ENCODE assay signal across 16 cellular contexts in the genomic region with DNA sequence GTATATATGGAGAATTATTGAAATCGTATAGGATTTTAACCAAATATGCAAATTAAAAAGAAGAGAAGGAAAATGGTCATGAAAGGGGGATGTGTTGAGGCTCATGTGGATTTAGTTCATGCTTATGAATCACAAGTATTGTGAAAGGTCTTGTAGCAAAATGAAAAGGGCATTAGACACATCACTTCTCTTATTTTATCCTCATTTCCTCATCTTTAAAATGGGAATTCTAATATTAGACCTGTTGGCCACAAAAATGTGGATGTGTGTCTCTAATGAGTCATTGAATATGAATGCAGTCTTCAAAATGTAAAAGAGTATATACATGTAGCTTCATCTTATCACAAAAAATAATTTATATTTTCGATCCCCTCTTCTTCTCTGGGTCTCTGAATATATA. TPM values are rescaled to one million over a fixed set of nuclear protein-coding genes. Genes with fewer than 3 reads are reported as not detected.
DNase-seq lines count a peak whose midpoint lies in the region; ATAC-seq, FAIRE-seq and TF ChIP-seq lines count a peak whose summit lies in the region.
"Had no signal": no experiment of that assay in that cellular context is flagged by ENCODE, and none has a peak within 500 bp of the region (broad histone marks: within the 10 kb centered on the region; RNA-seq: fewer than 3 reads in every experiment).

No MANE protein-coding gene starts in this region.

- intact Hi-C loops in IMR-90 (cut with micrococcal nuclease) (no loop called here), natural killer cell (cut with micrococcal nuclease) (no loop called here)

- TF ChIP-seq CTCF in A549 (IDR thresholded peaks at IDR 0.05), result no peak
- no peak for TF ChIP-seq CTCF in IMR-90 (conservative IDR thresholded peaks at IDR 0.05; ENCODE audit: low read depth, low read length)
- TF ChIP-seq CTCF in foreskin fibroblast (IDR thresholded peaks at IDR 0.05; ENCODE audit: low read depth, low read length), result no peak
- TF ChIP-seq CTCF in natural killer cell (IDR thresholded peaks at IDR 0.05), result no peak

- TF ChIP-seq POLR2A in A549 (IDR thresholded peaks at IDR 0.05; ENCODE audit: low read length), result no peak
- no peak for TF ChIP-seq POLR2A in IMR-90 (IDR thresholded peaks at IDR 0.05; ENCODE audit: low read depth, low read length)

- CTCF ChIA-PET in A549 (lab: Yijun Ruan, JAX), result no interaction called here
- CTCF ChIA-PET in IMR-90 (lab: Yijun Ruan, JAX), result interaction anchor here (0.6 kb wide), 1 partner anchor 984 kb away, joined by 3 read pairs; no protein-coding TSS in a partner anchor

- H3K4me3 ChIP-seq in A549, result no peak overlapping the region
- no peak overlapping the region for H3K4me3 ChIP-seq in IMR-90 (ENCODE audit: insufficient read depth, low read depth, low read length)
- H3K4me3 ChIP-seq in foreskin fibroblast (ENCODE audit: low read depth in 1 of 2, low read length in 2 of 2), result no peak overlapping the region

- no peaks in the 10 kb centered on the region for H3K36me3 ChIP-seq in IMR-90 (ENCODE audit: control insufficient read depth, insufficient read depth, low read length)

- no peak overlapping the region for H2AK9ac ChIP-seq in IMR-90 (replicated peaks; ENCODE audit: low read depth, low read length, poor library complexity)

- no peak for TF ChIP-seq EP300 in A549 (IDR thresholded peaks at IDR 0.05)

- ATAC-seq in A549, result no peak
- ATAC-seq in IMR-90 (ENCODE audit: low read depth), result no peak
- no peak for ATAC-seq in GM19324 (IDR thresholded peaks at IDR 0.05; ENCODE audit: low FRiP score, unreplicated experiment)
- no peak for ATAC-seq in natural killer cell

- H3K4me1 Mint-ChIP-seq in natural killer cell, result no peaks in the 10 kb centered on the region

- H4K8ac ChIP-seq in IMR-90 (ENCODE audit: low read depth in 2 of 2, low read length in 2 of 2), result no peak overlapping the region

- no peak for DNase-seq in A549 (ENCODE audit: low read depth in 1 of 2, low spot score in 1 of 2)
- peak; percentile 77 for DNase-seq in IMR-90
- DNase-seq in SK-MEL-5 (ENCODE audit: low read depth, low spot score), result peak; percentile 7
- DNase-seq in foreskin fibroblast, result peak; percentile 54 to 70
- DNase-seq in cerebellum (ENCODE audit: low spot score), result no peak
- no peak for DNase-seq in natural killer cell
- no peak for DNase-seq in activated CD4-positive, CD25-positive, alpha-beta regulatory T cell (lab: John Stamatoyannopoulos, UW)
- DNase-seq: ACHN; activated CD4-positive, alpha-beta T cell treated with anti-CD3 and anti-CD28 coated beads for 4 hours; H9; Karpas-422; NCI-H2081 treated with DMSO at 0.1 percent for 48 hours; stimulated activated CD4-positive, alpha-beta T cell treated with anti-CD3 and anti-CD28 coated beads, Interleukin-12 subunit alpha, Interleukin-12 subunit beta, amount 100 ng/mL, for 4 hours had no signal

- no peak for TF ChIP-seq RAD21 in A549 (conservative IDR thresholded peaks at IDR 0.05 in 1 of 2, IDR thresholded peaks at IDR 0.05 in 1 of 2)
- no peak for TF ChIP-seq RAD21 in IMR-90 (IDR thresholded peaks at IDR 0.05; ENCODE audit: low read length)

- no peak overlapping the region for H4K5ac ChIP-seq in IMR-90 (ENCODE audit: low read depth, low read length)

- H3K18ac ChIP-seq in IMR-90 (ENCODE audit: low read depth, low read length), result no peak overlapping the region

- H2BK120ac ChIP-seq in IMR-90 (ENCODE audit: low read depth, low read length), result no peak overlapping the region

- H3K4me3 Mint-ChIP-seq in natural killer cell, result no peak overlapping the region
- H3K4me3 Mint-ChIP-seq: H9 had no signal

- no peak overlapping the region for H4K91ac ChIP-seq in IMR-90 (ENCODE audit: insufficient read depth, low read depth, low read length)

- H3K9ac ChIP-seq in IMR-90 (ENCODE audit: low read depth, low read length), result no peak overlapping the region
- H3K9ac ChIP-seq: parathyroid adenoma had no signal

- H3K27ac ChIP-seq in A549 (no peak overlapping the region), IMR-90 (ENCODE audit: insufficient read depth, low read length) (no peak overlapping the region)
- H3K27ac ChIP-seq: parathyroid adenoma had no signal

- H3K23ac ChIP-seq in IMR-90 (ENCODE audit: low read depth, low read length), result no peak overlapping the region

- H4K20me1 ChIP-seq in IMR-90 (ENCODE audit: insufficient read depth, low read length), result no peaks in the 10 kb centered on the region

- no TSS peak for BruUV-seq in IMR-90 (replicated peaks; lab: Mats Ljungman, UMichigan)

- H2AK5ac ChIP-seq in IMR-90 (ENCODE audit: low read depth, low read length), result no peak overlapping the region

- H3K9me1 ChIP-seq in IMR-90 (ENCODE audit: insufficient read depth, low read length), result peaks cover 8% of the 10 kb centered on the region; the same call in 1 of the 2 replicates

- no peaks in the 10 kb centered on the region for H3K9me3 Mint-ChIP-seq in natural killer cell
- H3K9me3 Mint-ChIP-seq: H9 had no signal

- no peak overlapping the region for H3K56ac ChIP-seq in IMR-90 (ENCODE audit: extremely low read depth, insufficient read depth, low read length)

- peaks cover 10% of the 10 kb centered on the region for H3K36me3 Mint-ChIP-seq in natural killer cell

- in situ Hi-C loops in IMR-90 (cut with MboI; ENCODE audit: low sequenced_read_pairs) (loop anchor here (25.0 kb wide), 1 partner anchor 440 kb away; no protein-coding TSS in a partner anchor), SK-MEL-5 (cut with HindIII; ENCODE audit: low pct_unique_long_range_greater_than_20kb, low sequenced_read_pairs) (no loop called here)

- H3K27me3 ChIP-seq in IMR-90 (ENCODE audit: control insufficient read depth, insufficient read depth, low read length), result no peaks in the 10 kb centered on the region

- peaks cover 32 to 69% of the 10 kb centered on the region in 2 donors for H3K27me3 Mint-ChIP-seq in natural killer cell (ENCODE audit: low read depth in 2 of 2)

- H3K9me3 ChIP-seq in A549 (no peaks in the 10 kb centered on the region), IMR-90 (ENCODE audit: control insufficient read depth, insufficient read depth, low read length) (no peaks in the 10 kb centered on the region)

- peak overlapping the region; percentile 15 for H2BK5ac ChIP-seq in IMR-90 (ENCODE audit: low read depth, low read length, poor library complexity, severe bottlenecking)

- H3K4me2 ChIP-seq in A549 (no peak overlapping the region), IMR-90 (ENCODE audit: low read depth, low read length) (no peak overlapping the region)

- no peak for FAIRE-seq in A549 (lab: Jason Lieb, UNC)
- FAIRE-seq: D721Med had no signal

- no peak overlapping the region for H3K27ac Mint-ChIP-seq in natural killer cell
- H3K27ac Mint-ChIP-seq: H9 had no signal

- H3K4ac ChIP-seq in IMR-90 (ENCODE audit: low read depth, low read length), result no peak overlapping the region

- H3K79me1 ChIP-seq in IMR-90 (ENCODE audit: low read depth in 1 of 2, low read length in 2 of 2), result peaks cover 0 to 17% of the 10 kb centered on the region in 2 experiments; a peak in 2 of 4 replicates

- dilution Hi-C loops in IMR-90 (cut with HindIII; ENCODE audit: low sequenced_read_pairs, unreplicated experiment), result no loop called here

- peaks cover 9% of the 10 kb centered on the region; the same call in 2 of the 3 replicates for H3K4me1 ChIP-seq in A549
- H3K4me1 ChIP-seq in IMR-90 (ENCODE audit: control insufficient read depth, insufficient read depth, low read length), result peaks cover 12% of the 10 kb centered on the region; the same call in 1 of the 2 replicates
- H3K4me1 ChIP-seq: parathyroid adenoma had no signal

- H2BK15ac ChIP-seq in IMR-90 (ENCODE audit: low read depth, low read length), result no peak overlapping the region

- whole genome bisulfite sequencing in A549 (ENCODE audit: missing lambda C conversion rate), result 57% methylated on average over 2 of the region's 2 CpGs
- 100% methylated on average over 1 of the region's 2 CpGs; no CpG with 5 or more reads in 1 of the 2 experiments for WGBS in IMR-90 (ENCODE audit: extremely low coverage in 2 of 2, insufficient read length in 1 of 2), 2 experiments

- POLR2A ChIA-PET in A549 (lab: Yijun Ruan, JAX), result no interaction called here
- POLR2A ChIA-PET in IMR-90 (lab: Charles Lee; ENCODE audit: unreplicated experiment), result no interaction called here

- no peak overlapping the region for H3K14ac ChIP-seq in IMR-90 (replicated peaks; ENCODE audit: low read depth, low read length)

- no peak overlapping the region for H2AFZ ChIP-seq in IMR-90 (replicated peaks; ENCODE audit: low read length, poor library complexity)
- H2AFZ ChIP-seq: parathyroid adenoma had no signal

- H2BK20ac ChIP-seq in IMR-90 (ENCODE audit: low read depth, low read length), result no peak overlapping the region

TF ChIP-seq in A549, 52 proteins besides CTCF, POLR2A, EP300 and RAD21:
- TF ChIP-seq ZSCAN20 (CRISPR knock-in tag; IDR thresholded peaks at IDR 0.05) (no peak), CEBPB (IDR thresholded peaks at IDR 0.05) (0 out of 4 replicates have a peak, but pooled peaks of 1 of the 2 experiments have one; percentile 10), FOSL2 (IDR thresholded peaks at IDR 0.05) (no peak), FOSL2 (CRISPR knock-in tag; IDR thresholded peaks at IDR 0.05) (peak; percentile 31)

TF ChIP-seq in IMR-90, 13 proteins besides CTCF, POLR2A, EP300 and RAD21 (continues in another document):
- no peak for TF ChIP-seq MAFK (IDR thresholded peaks at IDR 0.05; ENCODE audit: low read depth, low read length)
- peak; percentile 11 for TF ChIP-seq RCOR1 (IDR thresholded peaks at IDR 0.05; ENCODE audit: insufficient replicate concordance, low read length)
- TF ChIP-seq BHLHE40 (IDR thresholded peaks at IDR 0.05; ENCODE audit: low read depth, low read length), result no peak
- TF ChIP-seq FOS (IDR thresholded peaks at IDR 0.05; ENCODE audit: low read depth, low read length), result peak; percentile 32; the same call in 1 of the 2 replicates
- TF ChIP-seq CEBPB (IDR thresholded peaks at IDR 0.05; ENCODE audit: low read depth, low read length), result peak; percentile 91
- no peak for TF ChIP-seq MXI1 (IDR thresholded peaks at IDR 0.05; ENCODE audit: borderline replicate concordance, low read depth, low read length)
- no peak for TF ChIP-seq MAZ (IDR thresholded peaks at IDR 0.05; ENCODE audit: borderline replicate concordance, low read depth, low read length)
- TF ChIP-seq RFX5 (IDR thresholded peaks at IDR 0.05; ENCODE audit: low read depth, low read length), result no peak

RNA-seq across cellular contexts. Expression of a gene that starts 14.9 kb away (rescaled TPM):
- polyA plus RNA-seq in A549 (2011; rRNA removed) (145 and 170 TPM in 2 replicates), A549 (2017; fragmentation: RNase III; extraction: RNeasy Plus Mini Kit Qiagen cat#74134 plus additional on column Dnase treatment) (53.1 to 57.1 TPM (median 54.2 TPM) in 3 replicates), IMR-90 (2012; rRNA removed) (105 and 117 TPM in 2 replicates)
- 15.0 and 15.4 TPM in 2 replicates for polyA plus RNA-seq in A549 (2012; cell fraction: cytosol; rRNA removed)
- 17.2 and 18.6 TPM in 2 replicates for polyA plus RNA-seq in A549 (2012; cell fraction: nucleus; rRNA removed)
- polyA minus RNA-seq in A549 (2011; rRNA and poly(A)+ RNA removed), result 67.2 and 68.7 TPM in 2 replicates
- total RNA-seq in IMR-90 (2012; rRNA removed) (400 and 423 TPM in 2 replicates), cerebellum (68.6 TPM), natural killer cell (1 to 10 TPM; 1.5 to 3.0 (median 1.5) TPM)
- polyA plus RNA-seq in IMR-90 (2012; cell fraction: cytosol; rRNA removed), result 32.8 and 49.6 TPM in 2 replicates
- polyA plus RNA-seq in IMR-90 (2012; cell fraction: nucleus; rRNA removed; ENCODE audit: low replicate concordance), result 29.9 and 107 TPM in 2 replicates
- 24.2 and 24.8 TPM in 2 replicates for total RNA-seq in SK-MEL-5 (2014; rRNA removed; shearing (Covaris generic))
- 13.0 and 19.3 TPM in 2 replicates for polyA plus RNA-seq in SK-MEL-5 (2015; cell fraction: cytosol; rRNA removed)
- 15.4 and 18.1 TPM in 2 replicates for polyA plus RNA-seq in SK-MEL-5 (2015; cell fraction: nucleus; rRNA removed)

Comparison
In these comparisons a context has a peak if more than half of its experiments do, and no peak if none do; other contexts are left out.
1. DNase-seq: peak in IMR-90 (single experiment), SK-MEL-5 (single experiment) and foreskin fibroblast (2 of 2); none in A549 (0 of 2), cerebellum (single experiment), natural killer cell (single experiment) and activated CD4-positive, CD25-positive, alpha-beta regulatory T cell (0 of 4).